Comparison of ENCODE assay signal across 9 cellular contexts in the genomic region with DNA sequence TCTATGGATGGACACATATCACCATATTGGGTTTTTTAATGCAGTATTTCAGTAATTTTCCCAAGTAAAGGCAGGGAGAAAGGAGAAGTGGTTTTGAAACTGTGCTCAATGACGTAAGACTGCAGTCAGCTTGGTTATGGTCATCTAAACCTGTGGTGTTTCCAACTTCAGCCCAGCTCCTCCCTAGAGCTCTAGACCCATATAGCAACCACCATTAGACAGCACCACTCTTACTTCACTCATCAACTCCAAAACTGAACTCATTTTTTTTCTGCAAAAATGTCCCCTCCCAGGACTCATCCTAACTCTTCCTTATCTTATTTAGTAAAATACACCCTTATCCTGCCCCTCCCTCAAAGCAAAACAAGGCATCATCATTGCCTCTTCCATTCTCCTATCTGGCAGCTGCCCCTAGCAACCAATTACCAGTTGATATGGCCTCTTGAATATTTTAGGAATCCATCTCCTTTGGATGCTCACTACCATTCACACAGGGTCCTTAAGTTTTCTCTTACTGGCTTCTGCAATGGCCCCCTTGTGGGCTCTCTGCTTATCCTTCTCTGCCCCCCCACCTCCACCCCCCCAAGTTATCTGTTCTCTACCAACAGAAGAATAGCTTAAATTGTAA. TPM values are rescaled to one million over a fixed set of nuclear protein-coding genes. Genes with fewer than 3 reads are reported as not detected.
DNase-seq lines count a peak whose midpoint lies in the region; FAIRE-seq and TF ChIP-seq lines count a peak whose summit lies in the region.
"Had no signal": no experiment of that assay in that cellular context is flagged by ENCODE, and none has a peak within 500 bp of the region (broad histone marks: within the 10 kb centered on the region; RNA-seq: fewer than 3 reads in every experiment).

No MANE protein-coding gene starts in this region.

- H3K36me3 ChIP-seq in A673 (ENCODE audit: insufficient read depth, low read length, poor library complexity, severe bottlenecking) = peaks cover 5% of the 10 kb centered on the region

- peaks cover 26% of the 10 kb centered on the region for H3K4me1 Mint-ChIP-seq in endothelial cell (ENCODE audit: unreplicated experiment)

- FAIRE-seq in GM19239 (lab: Jason Lieb, UNC) (peak; percentile 18), HTR-8/SVneo (lab: Jason Lieb, UNC) (no peak)
- FAIRE-seq: GM18507 had no signal

- peak overlapping the region; percentile 94 for H3K4me3 ChIP-seq in A673 (ENCODE audit: low read depth, low read length, poor library complexity, severe bottlenecking)

- no peak for TF ChIP-seq CTCF in A673 (conservative IDR thresholded peaks at IDR 0.05; ENCODE audit: low read depth, low read length)
- no peak for TF ChIP-seq CTCF in endothelial cell (IDR thresholded peaks at IDR 0.05; ENCODE audit: unreplicated experiment)

- DNase-seq in A673 (ENCODE audit: low spot score) (no peak), GM19239 (ENCODE audit: insufficient read length, low spot score) (no peak), NCI-H226 (peak; percentile 42), endothelial cell (ENCODE audit: low spot score) (no peak), HTR-8/SVneo (ENCODE audit: insufficient read length, low spot score) (no peak), iPS-NIHi11 (ENCODE audit: low spot score) (no peak), substantia nigra (lab: John Stamatoyannopoulos, UW) (no peak), middle frontal gyrus (ENCODE audit: extremely low spot score, low spot score) (no peak)

- CTCF ChIA-PET in A673 (lab: Charles Lee) = interaction anchor here (1.2 kb wide), 1 partner anchor 41 kb away, joined by 4 read pairs; no protein-coding TSS in a partner anchor

- H3K4me1 ChIP-seq in A673 (ENCODE audit: insufficient read depth, low read length, poor library complexity, severe bottlenecking) = peaks cover 16% of the 10 kb centered on the region

- H3K27me3 Mint-ChIP-seq in endothelial cell (ENCODE audit: unreplicated experiment) = peaks cover 6% of the 10 kb centered on the region

- no peak overlapping the region for H3K27ac ChIP-seq in A673 (ENCODE audit: low read depth, low read length, poor library complexity, severe bottlenecking)
- no peak overlapping the region for H3K27ac ChIP-seq in substantia nigra (ENCODE audit: low read depth, low read length, poor library complexity, severe bottlenecking)

- peak overlapping the region; percentile 95 for H3K27ac Mint-ChIP-seq in endothelial cell (ENCODE audit: unreplicated experiment)

- no peaks in the 10 kb centered on the region for H3K9me3 Mint-ChIP-seq in endothelial cell (ENCODE audit: unreplicated experiment)

- no peaks in the 10 kb centered on the region for H3K27me3 ChIP-seq in A673 (replicated peaks; ENCODE audit: insufficient read depth, low read depth, low read length, poor library complexity)

- H3K9me3 ChIP-seq in A673 (ENCODE audit: low read depth, low read length, poor library complexity, severe bottlenecking) = no peaks in the 10 kb centered on the region

- POLR2A ChIA-PET in A673 (lab: Charles Lee; ENCODE audit: low non-redundant PET) = no interaction called here

- intact Hi-C loops in A673 (cut with micrococcal nuclease; ENCODE audit: unreplicated experiment) = no loop called here

- H3K36me3 Mint-ChIP-seq in endothelial cell (ENCODE audit: low read depth, unreplicated experiment) = peaks cover 27% of the 10 kb centered on the region

- BruUV-seq in A673 (replicated peaks; lab: Mats Ljungman, UMichigan) = no TSS peak

- peak overlapping the region; percentile 95 for H3K4me3 Mint-ChIP-seq in endothelial cell (ENCODE audit: unreplicated experiment)

RNA-seq across cellular contexts. Expression of a gene that starts 1.5 kb away (rescaled TPM):
- total RNA-seq in A673 (2021) (33.9 and 36.3 TPM in 2 replicates), endothelial cell (ENCODE audit: unreplicated experiment) (202 TPM)

RNA-seq across cellular contexts. Expression of a gene that starts 55.7 kb away (rescaled TPM):
- total RNA-seq in A673 (2021) (26.7 and 29.1 TPM in 2 replicates), endothelial cell (ENCODE audit: unreplicated experiment) (13.4 TPM)
